ENCODE assay signal across 1 cellular context in the genomic region with DNA sequence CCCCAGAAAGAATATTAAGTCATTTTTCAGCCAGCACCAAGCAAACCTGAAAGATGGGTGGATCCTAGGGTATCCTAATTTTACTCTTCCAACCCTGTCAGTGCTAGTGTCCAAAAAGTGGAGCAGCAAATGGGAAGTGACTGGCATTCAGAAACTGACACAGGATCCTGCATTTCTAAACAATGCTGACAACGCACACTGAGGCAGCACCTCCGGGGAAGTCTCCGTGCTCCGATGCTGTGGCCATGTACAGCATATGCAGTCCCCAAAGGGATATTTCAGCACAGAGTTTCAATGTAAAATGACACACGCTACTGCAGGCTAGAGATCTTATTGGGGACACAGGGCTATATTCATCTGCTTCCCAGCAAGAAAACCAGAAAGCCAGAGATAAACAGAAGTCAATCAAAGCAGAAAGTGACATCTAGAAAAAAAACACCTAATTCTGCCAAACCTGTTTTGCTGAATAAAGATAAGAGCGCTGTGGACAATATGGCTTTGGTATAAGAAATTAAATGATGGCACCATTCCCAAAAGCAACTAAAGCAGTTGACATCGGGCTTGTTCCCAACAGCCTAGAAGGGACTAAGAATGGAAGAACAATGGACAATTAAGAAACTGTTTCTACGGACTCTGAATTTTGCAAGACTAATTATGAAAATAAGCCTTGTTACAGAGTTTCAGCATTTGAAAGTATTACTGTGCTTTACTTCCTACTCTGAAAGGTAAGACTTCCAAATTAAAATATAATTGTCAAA.
TF ChIP-seq lines count a peak whose summit lies in the region.

No MANE protein-coding gene starts in this region.

TF ChIP-seq in SK-N-SH, 30 proteins besides CTCF, POLR2A, EP300 and RAD21:
- TF ChIP-seq, protein P1, sequence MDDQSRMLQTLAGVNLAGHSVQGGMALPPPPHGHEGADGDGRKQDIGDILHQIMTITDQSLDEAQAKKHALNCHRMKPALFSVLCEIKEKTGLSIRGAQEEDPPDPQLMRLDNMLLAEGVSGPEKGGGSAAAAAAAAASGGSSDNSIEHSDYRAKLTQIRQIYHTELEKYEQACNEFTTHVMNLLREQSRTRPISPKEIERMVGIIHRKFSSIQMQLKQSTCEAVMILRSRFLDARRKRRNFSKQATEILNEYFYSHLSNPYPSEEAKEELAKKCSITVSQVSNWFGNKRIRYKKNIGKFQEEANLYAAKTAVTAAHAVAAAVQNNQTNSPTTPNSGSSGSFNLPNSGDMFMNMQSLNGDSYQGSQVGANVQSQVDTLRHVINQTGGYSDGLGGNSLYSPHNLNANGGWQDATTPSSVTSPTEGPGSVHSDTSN (IDR thresholded peaks at IDR 0.05), result no peak
- peak; percentile 66 for TF ChIP-seq GATA2 (CRISPR knock-in tag; IDR thresholded peaks at IDR 0.05)
- TF ChIP-seq, protein P2, sequence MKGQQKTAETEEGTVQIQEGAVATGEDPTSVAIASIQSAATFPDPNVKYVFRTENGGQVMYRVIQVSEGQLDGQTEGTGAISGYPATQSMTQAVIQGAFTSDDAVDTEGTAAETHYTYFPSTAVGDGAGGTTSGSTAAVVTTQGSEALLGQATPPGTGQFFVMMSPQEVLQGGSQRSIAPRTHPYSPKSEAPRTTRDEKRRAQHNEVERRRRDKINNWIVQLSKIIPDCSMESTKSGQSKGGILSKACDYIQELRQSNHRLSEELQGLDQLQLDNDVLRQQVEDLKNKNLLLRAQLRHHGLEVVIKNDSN (IDR thresholded peaks at IDR 0.05; ENCODE audit: borderline replicate concordance, low read depth), result no peak
- peak; percentile 63; the same call in 1 of the 2 replicates for TF ChIP-seq RCOR1 (IDR thresholded peaks at IDR 0.05; ENCODE audit: low read length)
TF ChIP-seq in SK-N-SH: peak in this region for 2.
